1 cellular context compared by ENCODE assay signal in the genomic region with DNA sequence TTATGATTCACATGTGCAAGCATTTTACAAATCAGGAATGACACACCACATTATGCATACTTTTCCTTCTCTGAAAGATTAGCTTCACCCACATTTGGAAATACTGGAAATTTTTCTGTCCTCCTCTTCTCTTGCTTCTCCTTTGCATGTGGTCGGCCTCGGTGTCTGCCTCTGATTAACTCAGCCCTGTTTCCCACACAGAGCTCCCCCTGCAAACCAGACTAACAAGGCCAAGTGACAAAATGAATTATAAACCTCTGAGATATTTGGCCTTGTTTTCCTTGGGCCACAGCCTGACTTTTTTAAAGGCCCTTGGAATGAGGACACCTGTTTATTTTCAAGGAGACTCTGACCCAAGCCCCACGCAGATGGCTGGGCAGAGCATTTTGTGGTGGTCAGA.
TF ChIP-seq lines count a peak whose summit lies in the region.

No MANE protein-coding gene starts in this region.

TF ChIP-seq in H1, 55 proteins besides CTCF, POLR2A, EP300 and RAD21:
- TF ChIP-seq, protein P1, sequence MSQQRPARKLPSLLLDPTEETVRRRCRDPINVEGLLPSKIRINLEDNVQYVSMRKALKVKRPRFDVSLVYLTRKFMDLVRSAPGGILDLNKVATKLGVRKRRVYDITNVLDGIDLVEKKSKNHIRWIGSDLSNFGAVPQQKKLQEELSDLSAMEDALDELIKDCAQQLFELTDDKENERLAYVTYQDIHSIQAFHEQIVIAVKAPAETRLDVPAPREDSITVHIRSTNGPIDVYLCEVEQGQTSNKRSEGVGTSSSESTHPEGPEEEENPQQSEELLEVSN (IDR thresholded peaks at IDR 0.05): no peak
- TF ChIP-seq EZH2 (IDR thresholded peaks at IDR 0.05; ENCODE audit: low read depth, low read length, severe bottlenecking): no peak
- no peak for TF ChIP-seq CEBPB (IDR thresholded peaks at IDR 0.05; ENCODE audit: low read depth, low read length)
- no peak for TF ChIP-seq POU5F1 (IDR thresholded peaks at IDR 0.05; ENCODE audit: low read depth, low read length)
- TF ChIP-seq SAP30 (IDR thresholded peaks at IDR 0.05; ENCODE audit: insufficient read depth, insufficient replicate concordance, low read length): no peak
- no peak for TF ChIP-seq EGR1 (IDR thresholded peaks at IDR 0.05; ENCODE audit: borderline replicate concordance, low read depth, low read length)
- no peak for TF ChIP-seq SRF (IDR thresholded peaks at IDR 0.05; ENCODE audit: low read depth, low read length)
- no peak for TF ChIP-seq FOSL1 (IDR thresholded peaks at IDR 0.05; ENCODE audit: insufficient read depth, low read depth, low read length)
- no peak for TF ChIP-seq TBP (IDR thresholded peaks at IDR 0.05; ENCODE audit: low read depth, low read length)
- TF ChIP-seq YY1 (IDR thresholded peaks at IDR 0.05; ENCODE audit: low read depth, low read length): no peak
- TF ChIP-seq SIX5 (IDR thresholded peaks at IDR 0.05; ENCODE audit: low read depth, low read length): no peak
